In genomic region chr16:52383071-52383470, GRCh38 we compare ENCODE assay signal across 14 cellular contexts.
"Had no signal": no experiment of that assay in that cellular context is flagged by ENCODE, and none has a peak within 500 bp of the region (broad histone marks: within the 10 kb centered on the region; RNA-seq: fewer than 3 reads in every experiment).

No MANE protein-coding gene starts in this region.

- H3K4me1 Mint-ChIP-seq: naive B cell had no signal

- DNase-seq: colonic mucosa; dermis blood vessel endothelial cell; foreskin melanocyte; heart left ventricle; hypothalamus; mesendoderm; naive B cell; posterior cingulate gyrus; right cardiac atrium; stimulated activated CD4-positive, alpha-beta T cell treated with anti-CD3 and anti-CD28 coated beads, Interleukin-2, amount 100 ng/mL, for 48 hours; stimulated activated naive CD4-positive, alpha-beta T cell treated with Interleukin-2 at 50 U/mL for 16 hours; trophoblast cell had no signal

- H3K4me3 Mint-ChIP-seq: naive B cell, nephron had no signal

- H3K36me3 Mint-ChIP-seq: naive B cell had no signal

- H3K27me3 Mint-ChIP-seq: naive B cell had no signal

- H3K27ac ChIP-seq: colonic mucosa, heart left ventricle, neutrophil had no signal

- H3K27ac Mint-ChIP-seq: naive B cell, nephron had no signal

- H3K9me3 Mint-ChIP-seq: nephron had no signal
